Comparison of ENCODE assay signal across 1 cellular context in the genomic region with DNA sequence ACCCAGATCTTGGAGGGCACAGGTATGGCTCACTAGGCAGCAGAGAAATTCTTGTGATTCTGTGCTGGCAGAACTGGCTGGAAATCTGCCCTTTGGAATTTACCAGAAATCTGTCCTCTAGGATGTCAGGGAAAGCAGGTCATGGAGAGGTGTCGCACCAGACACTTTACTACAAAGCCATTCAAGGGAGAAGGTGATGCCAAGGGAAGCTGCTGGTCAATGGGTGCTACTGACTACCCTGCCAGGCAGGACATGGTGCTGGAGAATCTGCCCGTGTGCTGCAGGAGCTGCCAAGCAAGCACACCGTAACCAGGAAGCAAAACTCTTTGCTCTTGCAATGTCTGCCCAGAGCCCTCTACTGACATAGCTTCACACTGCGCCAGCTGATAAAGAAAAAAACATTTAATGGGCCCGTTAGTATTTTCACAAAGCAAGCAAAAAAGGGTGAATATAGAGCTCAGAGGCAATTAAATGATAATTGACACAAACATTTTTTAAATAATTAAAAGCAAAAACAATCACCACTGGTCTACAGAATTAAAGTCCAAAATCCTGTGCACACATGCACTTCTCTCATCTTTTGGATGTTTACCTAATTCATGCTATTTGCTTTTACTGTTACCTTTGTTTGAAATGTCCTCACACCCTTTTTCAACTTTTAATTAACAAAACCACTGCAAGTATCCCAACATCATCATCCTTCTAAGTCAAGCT.
TF ChIP-seq lines count a peak whose summit lies in the region.

No MANE protein-coding gene starts in this region.

TF ChIP-seq in HepG2, 621 proteins besides CTCF, POLR2A, EP300 and RAD21 (continued from another document and continues in another):
- TF ChIP-seq ATF6 (CRISPR knock-in tag; conservative IDR thresholded peaks at IDR 0.05), result no peak
- no peak for TF ChIP-seq ZFP36 (IDR thresholded peaks at IDR 0.05; ENCODE audit: borderline replicate concordance, low read depth, low read length, partially characterized antibody)
- TF ChIP-seq, protein P1, sequence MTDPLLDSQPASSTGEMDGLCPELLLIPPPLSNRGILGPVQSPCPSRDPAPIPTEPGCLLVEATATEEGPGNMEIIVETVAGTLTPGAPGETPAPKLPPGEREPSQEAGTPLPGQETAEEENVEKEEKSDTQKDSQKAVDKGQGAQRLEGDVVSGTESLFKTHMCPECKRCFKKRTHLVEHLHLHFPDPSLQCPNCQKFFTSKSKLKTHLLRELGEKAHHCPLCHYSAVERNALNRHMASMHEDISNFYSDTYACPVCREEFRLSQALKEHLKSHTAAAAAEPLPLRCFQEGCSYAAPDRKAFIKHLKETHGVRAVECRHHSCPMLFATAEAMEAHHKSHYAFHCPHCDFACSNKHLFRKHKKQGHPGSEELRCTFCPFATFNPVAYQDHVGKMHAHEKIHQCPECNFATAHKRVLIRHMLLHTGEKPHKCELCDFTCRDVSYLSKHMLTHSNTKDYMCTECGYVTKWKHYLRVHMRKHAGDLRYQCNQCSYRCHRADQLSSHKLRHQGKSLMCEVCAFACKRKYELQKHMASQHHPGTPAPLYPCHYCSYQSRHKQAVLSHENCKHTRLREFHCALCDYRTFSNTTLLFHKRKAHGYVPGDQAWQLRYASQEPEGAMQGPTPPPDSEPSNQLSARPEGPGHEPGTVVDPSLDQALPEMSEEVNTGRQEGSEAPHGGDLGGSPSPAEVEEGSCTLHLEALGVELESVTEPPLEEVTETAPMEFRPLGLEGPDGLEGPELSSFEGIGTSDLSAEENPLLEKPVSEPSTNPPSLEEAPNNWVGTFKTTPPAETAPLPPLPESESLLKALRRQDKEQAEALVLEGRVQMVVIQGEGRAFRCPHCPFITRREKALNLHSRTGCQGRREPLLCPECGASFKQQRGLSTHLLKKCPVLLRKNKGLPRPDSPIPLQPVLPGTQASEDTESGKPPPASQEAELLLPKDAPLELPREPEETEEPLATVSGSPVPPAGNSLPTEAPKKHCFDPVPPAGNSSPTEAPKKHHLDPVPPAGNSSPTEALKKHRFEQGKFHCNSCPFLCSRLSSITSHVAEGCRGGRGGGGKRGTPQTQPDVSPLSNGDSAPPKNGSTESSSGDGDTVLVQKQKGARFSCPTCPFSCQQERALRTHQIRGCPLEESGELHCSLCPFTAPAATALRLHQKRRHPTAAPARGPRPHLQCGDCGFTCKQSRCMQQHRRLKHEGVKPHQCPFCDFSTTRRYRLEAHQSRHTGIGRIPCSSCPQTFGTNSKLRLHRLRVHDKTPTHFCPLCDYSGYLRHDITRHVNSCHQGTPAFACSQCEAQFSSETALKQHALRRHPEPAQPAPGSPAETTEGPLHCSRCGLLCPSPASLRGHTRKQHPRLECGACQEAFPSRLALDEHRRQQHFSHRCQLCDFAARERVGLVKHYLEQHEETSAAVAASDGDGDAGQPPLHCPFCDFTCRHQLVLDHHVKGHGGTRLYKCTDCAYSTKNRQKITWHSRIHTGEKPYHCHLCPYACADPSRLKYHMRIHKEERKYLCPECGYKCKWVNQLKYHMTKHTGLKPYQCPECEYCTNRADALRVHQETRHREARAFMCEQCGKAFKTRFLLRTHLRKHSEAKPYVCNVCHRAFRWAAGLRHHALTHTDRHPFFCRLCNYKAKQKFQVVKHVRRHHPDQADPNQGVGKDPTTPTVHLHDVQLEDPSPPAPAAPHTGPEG (CRISPR knock-in tag; IDR thresholded peaks at IDR 0.05), result no peak
- peak; percentile 18; the same call in 1 of the 2 replicates for TF ChIP-seq TBX2 (CRISPR knock-in tag; IDR thresholded peaks at IDR 0.05; ENCODE audit: borderline replicate concordance)
- TF ChIP-seq HNF4G (IDR thresholded peaks at IDR 0.05; ENCODE audit: borderline replicate concordance, low read depth, low read length), result no peak
- TF ChIP-seq HNF4G (CRISPR knock-in tag; IDR thresholded peaks at IDR 0.05; ENCODE audit: borderline replicate concordance, low read depth), result no peak
- 0 out of 2 replicates have a peak, but pooled peaks have one; percentile 12 for TF ChIP-seq MIER2 (CRISPR knock-in tag; IDR thresholded peaks at IDR 0.05)
- no peak for TF ChIP-seq HES4 (CRISPR knock-in tag; IDR thresholded peaks at IDR 0.05; ENCODE audit: borderline replicate concordance)
- TF ChIP-seq GABPA (IDR thresholded peaks at IDR 0.05; ENCODE audit: low read depth, low read length), result no peak
- peak; percentile 26; the same call in 1 of the 2 replicates for TF ChIP-seq GABPA (CRISPR knock-in tag; IDR thresholded peaks at IDR 0.05; ENCODE audit: low read depth)
- no peak for TF ChIP-seq TCF7 (IDR thresholded peaks at IDR 0.05; ENCODE audit: low read depth)
- TF ChIP-seq, protein P2, sequence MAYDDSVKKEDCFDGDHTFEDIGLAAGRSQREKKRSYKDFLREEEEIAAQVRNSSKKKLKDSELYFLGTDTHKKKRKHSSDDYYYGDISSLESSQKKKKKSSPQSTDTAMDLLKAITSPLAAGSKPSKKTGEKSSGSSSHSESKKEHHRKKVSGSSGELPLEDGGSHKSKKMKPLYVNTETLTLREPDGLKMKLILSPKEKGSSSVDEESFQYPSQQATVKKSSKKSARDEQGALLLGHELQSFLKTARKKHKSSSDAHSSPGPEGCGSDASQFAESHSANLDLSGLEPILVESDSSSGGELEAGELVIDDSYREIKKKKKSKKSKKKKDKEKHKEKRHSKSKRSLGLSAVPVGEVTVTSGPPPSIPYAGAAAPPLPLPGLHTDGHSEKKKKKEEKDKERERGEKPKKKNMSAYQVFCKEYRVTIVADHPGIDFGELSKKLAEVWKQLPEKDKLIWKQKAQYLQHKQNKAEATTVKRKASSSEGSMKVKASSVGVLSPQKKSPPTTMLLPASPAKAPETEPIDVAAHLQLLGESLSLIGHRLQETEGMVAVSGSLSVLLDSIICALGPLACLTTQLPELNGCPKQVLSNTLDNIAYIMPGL (CRISPR knock-in tag; IDR thresholded peaks at IDR 0.05; ENCODE audit: borderline replicate concordance in 1 of 2, low read depth in 1 of 2), result 0 out of 4 replicates have a peak, but pooled peaks of 1 of the 2 experiments have one; percentile 33
- peak; percentile 42; the same call in 1 of the 2 replicates for TF ChIP-seq ZNF138 (CRISPR knock-in tag; IDR thresholded peaks at IDR 0.05; ENCODE audit: low read depth)
- no peak for TF ChIP-seq SMARCE1 (IDR thresholded peaks at IDR 0.05; ENCODE audit: borderline replicate concordance)
- peak; percentile 33 for TF ChIP-seq TEAD3 (CRISPR knock-in tag; optimal IDR thresholded peaks at IDR 0.05; ENCODE audit: borderline replicate concordance)
- TF ChIP-seq CHCHD3 (CRISPR knock-in tag; IDR thresholded peaks at IDR 0.05), result no peak
- no peak for TF ChIP-seq E2F5 (CRISPR knock-in tag; conservative IDR thresholded peaks at IDR 0.05)
- no peak for TF ChIP-seq HMG20B (CRISPR knock-in tag; conservative IDR thresholded peaks at IDR 0.05)
- 0 out of 2 replicates have a peak, but pooled peaks have one; percentile 24 for TF ChIP-seq ZNF574 (CRISPR knock-in tag; IDR thresholded peaks at IDR 0.05)
- peak; percentile 62; the same call in 1 of the 2 replicates for TF ChIP-seq TFAP4 (IDR thresholded peaks at IDR 0.05; ENCODE audit: borderline replicate concordance, low read depth)
- peak; percentile 75 for TF ChIP-seq ZNF362 (CRISPR knock-in tag; IDR thresholded peaks at IDR 0.05; ENCODE audit: borderline replicate concordance)
- no peak for TF ChIP-seq GZF1 (CRISPR knock-in tag; IDR thresholded peaks at IDR 0.05)
- TF ChIP-seq ZNF276 (CRISPR knock-in tag; IDR thresholded peaks at IDR 0.05; ENCODE audit: low read depth), result no peak
- TF ChIP-seq ELF3 (CRISPR knock-in tag; IDR thresholded peaks at IDR 0.05), result peak; percentile 78
- TF ChIP-seq THRA (CRISPR knock-in tag; IDR thresholded peaks at IDR 0.05; ENCODE audit: borderline replicate concordance), result peak; percentile 25; the same call in 1 of the 2 replicates
- no peak for TF ChIP-seq KDM4B (CRISPR knock-in tag; IDR thresholded peaks at IDR 0.05)
- no peak for TF ChIP-seq ZSCAN20 (CRISPR knock-in tag; IDR thresholded peaks at IDR 0.05; ENCODE audit: borderline replicate concordance)
